ENCODE assay signal across 27 cellular contexts in genomic region chr12:56851462-56851861, GRCh38.
"Had no signal": no experiment of that assay in that cellular context is flagged by ENCODE, and none has a peak within 500 bp of the region (broad histone marks: within the 10 kb centered on the region; RNA-seq: fewer than 3 reads in every experiment).

No MANE protein-coding gene starts in this region.

- H3K9me3 ChIP-seq: testis, thyroid gland, upper lobe of right lung, uterus, vagina had no signal

- ATAC-seq: stimulated activated effector memory CD8-positive, alpha-beta T cell treated with anti-CD3 and anti-CD28 coated beads, Interleukin-12 subunit alpha, Interleukin-12 subunit beta, amount 100 ng/mL, for 72 hours; stimulated activated memory B cell treated with anti-CD40 and anti-IgM and Interleukin-4, amounts not matched to agents 10 μg/mL and 1 μg/mL and 100 μg/mL, for 72 hours; stimulated activated naive B cell treated with anti-CD40 and anti-IgM and Interleukin-4, amounts not matched to agents 10 μg/mL and 1 μg/mL and 100 μg/mL, for 72 hours; stimulated activated naive CD8-positive, alpha-beta T cell treated with anti-CD3 and anti-CD28 coated beads, Interleukin-15, amount 100 ng/mL, for 72 hours; stimulated activated naive CD8-positive, alpha-beta T cell treated with anti-CD3 and anti-CD28 coated beads, Interleukin-15, Interleukin-2, amounts not matched to agents 100 U/mL and 50 U/mL, for 24 hours; upper lobe of right lung had no signal

- H3K36me3 ChIP-seq: stomach, suprapubic skin, thoracic aorta, thyroid gland, tibial artery, tibial nerve, transverse colon, upper lobe of left lung, upper lobe of right lung, uterus, vagina had no signal

- H3K27ac ChIP-seq: stomach, suprapubic skin, testis, thoracic aorta, thyroid gland, tibial artery, tibial nerve, transverse colon, upper lobe of left lung, upper lobe of right lung, uterus, vagina had no signal

- H3K27me3 ChIP-seq: suprapubic skin, testis, thyroid gland, tibial artery, tibial nerve, transverse colon, upper lobe of left lung, upper lobe of right lung, uterus, vagina had no signal

- DNase-seq: stimulated activated CD4-positive, alpha-beta T cell treated with anti-CD3 and anti-CD28 coated beads, Interleukin-2, amount 100 ng/mL, for 48 hours; stimulated activated CD4-positive, alpha-beta T cell treated with anti-CD3 and anti-CD28 coated beads, Interleukin-4, amount 100 ng/mL, for 1 hour; stimulated activated CD4-positive, alpha-beta T cell treated with anti-CD3 and anti-CD28 coated beads, Interleukin-4, amount 100 ng/mL, for 24 hours; stimulated activated CD4-positive, alpha-beta T cell treated with anti-CD3 and anti-CD28 coated beads, Interleukin-4, amount 100 ng/mL, for 4 hours; stimulated activated CD8-positive, alpha-beta memory T cell treated with anti-CD3 and anti-CD28 coated beads, Interleukin-4, amount 100 ng/mL, for 48 hours; stimulated activated naive B cell treated with anti-CD40 and anti-IgM and Interleukin-4, amounts not matched to agents 10 μg/mL and 1 μg/mL and 100 μg/mL, for 72 hours; stimulated activated naive CD4-positive, alpha-beta T cell; stimulated activated naive CD4-positive, alpha-beta T cell treated with Interleukin-2 at 50 U/mL for 16 hours; stimulated activated naive CD8-positive, alpha-beta T cell treated with anti-CD3 and anti-CD28 coated beads, Interleukin-15, amount 100 ng/mL, for 72 hours; stimulated activated naive CD8-positive, alpha-beta T cell treated with anti-CD3 and anti-CD28 coated beads, Interleukin-15, Interleukin-2, amounts not matched to agents 100 U/mL and 50 U/mL, for 24 hours; stomach; substantia nigra; testis; thyroid gland; tibial artery; transverse colon; trophoblast cell; upper lobe of left lung; upper lobe of right lung; uterus had no signal

- H3K4me1 ChIP-seq: stomach, suprapubic skin, testis, thyroid gland, tibial artery, tibial nerve, transverse colon, upper lobe of left lung, upper lobe of right lung, uterus, vagina had no signal

- FAIRE-seq: urothelium cell line had no signal

- H3K4me3 ChIP-seq: stomach, suprapubic skin, testis, thoracic aorta, thyroid gland, tibial artery, tibial nerve, transverse colon, upper lobe of left lung, upper lobe of right lung, uterus, vagina had no signal
